In genomic region chr5:1410156-1411014, GRCh38 we compare ENCODE assay signal across 24 cellular contexts. TPM values are rescaled to one million over a fixed set of nuclear protein-coding genes. Genes with fewer than 3 reads are reported as not detected.
DNase-seq lines count a peak whose midpoint lies in the region; ATAC-seq, FAIRE-seq and TF ChIP-seq lines count a peak whose summit lies in the region.
"Had no signal": no experiment of that assay in that cellular context is flagged by ENCODE, and none has a peak within 500 bp of the region (broad histone marks: within the 10 kb centered on the region; RNA-seq: fewer than 3 reads in every experiment).

No MANE protein-coding gene starts in this region.

- ATAC-seq in Right ventricle myocardium superior (ENCODE audit: poor library complexity) (no peak), heart right ventricle (no peak), RWPE2 (ENCODE audit: low read depth) (no peak), HepG2 (no peak), upper lobe of right lung (no peak), GM21526 (IDR thresholded peaks at IDR 0.05; ENCODE audit: low FRiP score, unreplicated experiment) (no peak)

- POLR2A ChIA-PET in HepG2 (lab: Yijun Ruan, JAX): no interaction called here

- no peak for TF ChIP-seq POLR2A in HepG2 (IDR thresholded peaks at IDR 0.05; ENCODE audit: insufficient read depth in 1 of 2, low read depth in 2 of 2, low read length in 2 of 2)
- TF ChIP-seq POLR2A in thyroid gland (IDR thresholded peaks at IDR 0.05): no peak

- no peak overlapping the region for H2AFZ ChIP-seq in HepG2 (ENCODE audit: low read length)

- in situ Hi-C loops in HepG2 (cut with HindIII; ENCODE audit: extremely low pct_ligation_motif_present, low pct_unique_long_range_greater_than_20kb): no loop called here

- H4K20me1 ChIP-seq in HepG2 (ENCODE audit: insufficient read depth, low read length): peaks cover 4% of the 10 kb centered on the region; the same call in 1 of the 2 replicates

- H3K27me3 ChIP-seq in heart right ventricle (peaks cover 0 to 60% (median 26%) of the 10 kb centered on the region in 7 donors), RWPE2 (ENCODE audit: insufficient read depth, poor library complexity, severe bottlenecking) (peaks cover 15% of the 10 kb centered on the region), HepG2 (ENCODE audit: control insufficient read depth in 1 of 2, insufficient read depth in 2 of 2, low read length in 2 of 2) (peaks cover 21 to 64% of the 10 kb centered on the region in 2 experiments), upper lobe of right lung (no peaks in the 10 kb centered on the region), thyroid gland (no peaks in the 10 kb centered on the region)

- TF ChIP-seq CTCF in heart right ventricle (IDR thresholded peaks at IDR 0.05): no peak
- no peak for TF ChIP-seq CTCF in RWPE2 (IDR thresholded peaks at IDR 0.05; ENCODE audit: poor library complexity, severe bottlenecking)
- no peak for TF ChIP-seq CTCF in HepG2 (CRISPR knock-in tag; IDR thresholded peaks at IDR 0.05)
- no peak for TF ChIP-seq CTCF in upper lobe of right lung (IDR thresholded peaks at IDR 0.05)
- no peak for TF ChIP-seq CTCF in thyroid gland (IDR thresholded peaks at IDR 0.05)

- no peaks in the 10 kb centered on the region for H3K9me3 ChIP-seq in heart right ventricle
- no peaks in the 10 kb centered on the region for H3K9me3 ChIP-seq in RWPE2 (ENCODE audit: severe bottlenecking)
- no peaks in the 10 kb centered on the region for H3K9me3 ChIP-seq in HepG2 (ENCODE audit: low read length)
- no peaks in the 10 kb centered on the region for H3K9me3 ChIP-seq in upper lobe of right lung
- no peaks in the 10 kb centered on the region for H3K9me3 ChIP-seq in thyroid gland
- H3K9me3 ChIP-seq: SK-N-SH had no signal

- intact Hi-C loops in Right ventricle myocardium superior (cut with DNase I) (no loop called here), heart right ventricle (cut with DNase I) (no loop called here), HepG2 (cut with micrococcal nuclease; ENCODE audit: unreplicated experiment) (no loop called here), upper lobe of right lung (cut with DNase I) (no loop called here), thyroid gland (cut with DNase I) (no loop called here)

- no peak overlapping the region for H3K9ac ChIP-seq in HepG2 (ENCODE audit: insufficient read depth, low read depth, low read length)
- H3K9ac ChIP-seq: SK-N-SH had no signal

- H3K36me3 ChIP-seq in heart right ventricle (no peaks in the 10 kb centered on the region), RWPE2 (ENCODE audit: low read depth) (no peaks in the 10 kb centered on the region), HepG2 (replicated peaks in 1 of 2; ENCODE audit: control insufficient read depth in 1 of 2, insufficient read depth in 2 of 2, low read length in 2 of 2) (no peaks in the 10 kb centered on the region), upper lobe of right lung (no peaks in the 10 kb centered on the region), thyroid gland (no peaks in the 10 kb centered on the region)

- H3K4me3 ChIP-seq in heart right ventricle (no peak overlapping the region), RWPE2 (ENCODE audit: severe bottlenecking) (no peak overlapping the region), HepG2 (replicated peaks in 1 of 3; ENCODE audit: insufficient read depth in 1 of 3, low read depth in 2 of 3, low read length in 3 of 3) (no peak overlapping the region), upper lobe of right lung (no peak overlapping the region), thyroid gland (replicated peaks in 1 of 3) (no peak overlapping the region)

- H3K79me2 ChIP-seq in HepG2 (ENCODE audit: insufficient read depth, low read length): no peaks in the 10 kb centered on the region

- 81 to 86% methylated on average over 21 of the region's 21 CpGs for WGBS in heart right ventricle, 2 donors
- 18% methylated on average over 16 of the region's 21 CpGs for whole genome bisulfite sequencing in HepG2 (ENCODE audit: low lambda C conversion rate)
- 87 to 90% methylated on average over 21 of the region's 21 CpGs for WGBS in thyroid gland, 2 donors

- no peak overlapping the region for H3K4me2 ChIP-seq in HepG2 (ENCODE audit: low read depth, low read length)
- H3K4me2 ChIP-seq: SK-N-SH had no signal

- H3K4me1 ChIP-seq in heart right ventricle: no peaks in the 10 kb centered on the region
- no peaks in the 10 kb centered on the region for H3K4me1 ChIP-seq in RWPE2 (ENCODE audit: insufficient read depth, poor library complexity, severe bottlenecking)
- H3K4me1 ChIP-seq in HepG2 (ENCODE audit: insufficient read depth, low read length): no peaks in the 10 kb centered on the region
- H3K4me1 ChIP-seq in upper lobe of right lung: no peaks in the 10 kb centered on the region
- no peaks in the 10 kb centered on the region for H3K4me1 ChIP-seq in thyroid gland

- CTCF ChIA-PET in HepG2 (lab: Yijun Ruan, JAX; ENCODE audit: low intra/inter-chr PET ratio, low total read pairs): no interaction called here

- TF ChIP-seq RAD21 in HepG2 (CRISPR knock-in tag; IDR thresholded peaks at IDR 0.05): no peak

- TF ChIP-seq EP300 in HepG2 (IDR thresholded peaks at IDR 0.05; ENCODE audit: low read depth in 2 of 2, low read length in 2 of 2) (no peak), HepG2 (CRISPR knock-in tag; IDR thresholded peaks at IDR 0.05; ENCODE audit: borderline replicate concordance) (no peak)

- no TSS peak for BruUV-seq in HepG2 (replicated peaks; lab: Mats Ljungman, UMichigan)

- H3K27ac ChIP-seq in heart right ventricle (no peak overlapping the region), RWPE2 (ENCODE audit: poor library complexity, severe bottlenecking) (no peak overlapping the region), HepG2 (ENCODE audit: extremely low read length, insufficient read depth, low read length) (no peak overlapping the region), upper lobe of right lung (no peak overlapping the region), thyroid gland (no peak overlapping the region)
- H3K27ac ChIP-seq: C4-2B had no signal

- no peak for FAIRE-seq in HepG2 (lab: Jason Lieb, UNC)
- FAIRE-seq: A204.1, G401.6, GM18507, H54 had no signal

- DNase-seq in Right ventricle myocardium superior: peak; percentile 24
- no peak for DNase-seq in heart right ventricle
- peak; percentile 52 for DNase-seq in RWPE2 (ENCODE audit: low spot score)
- no peak for DNase-seq in HepG2 (ENCODE audit: low spot score)
- peak; percentile 40 for DNase-seq in upper lobe of right lung
- no peak for DNase-seq in thyroid gland
- DNase-seq in RKO (ENCODE audit: low spot score): no peak
- DNase-seq: MV-4-11, NCI-H1694 treated with DMSO at 0.1 percent for 48 hours, NCI-H2081 treated with DMSO at 0.1 percent for 48 hours, NCI-H2171 treated with DMSO at 0.1 percent for 48 hours, NCI-H526, OCI-M1, SIG-M5, SK-N-SH had no signal

TF ChIP-seq in HepG2, 621 proteins besides CTCF, POLR2A, EP300 and RAD21 (continues in another document):
- no peak for TF ChIP-seq ZBTB44 (CRISPR knock-in tag; IDR thresholded peaks at IDR 0.05)
- TF ChIP-seq, protein P1, sequence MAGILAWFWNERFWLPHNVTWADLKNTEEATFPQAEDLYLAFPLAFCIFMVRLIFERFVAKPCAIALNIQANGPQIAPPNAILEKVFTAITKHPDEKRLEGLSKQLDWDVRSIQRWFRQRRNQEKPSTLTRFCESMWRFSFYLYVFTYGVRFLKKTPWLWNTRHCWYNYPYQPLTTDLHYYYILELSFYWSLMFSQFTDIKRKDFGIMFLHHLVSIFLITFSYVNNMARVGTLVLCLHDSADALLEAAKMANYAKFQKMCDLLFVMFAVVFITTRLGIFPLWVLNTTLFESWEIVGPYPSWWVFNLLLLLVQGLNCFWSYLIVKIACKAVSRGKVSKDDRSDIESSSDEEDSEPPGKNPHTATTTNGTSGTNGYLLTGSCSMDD (CRISPR knock-in tag; IDR thresholded peaks at IDR 0.05): no peak

RNA-seq across cellular contexts. Expression of gene SLC6A3, which starts 34.9 kb away (rescaled TPM):
- not detected for total RNA-seq in Right ventricle myocardium superior
- under 1 TPM in 2 of 10 donors, not detected in 8; 0.18 to 0.19 TPM for total RNA-seq in heart right ventricle
- under 1 TPM in 1 of 2 donors, not detected in 1; 0.04 TPM for polyA plus RNA-seq in heart right ventricle
- not detected in 2 replicates for total RNA-seq in HepG2 (2016; rRNA removed; fragmentation: Illumina TruSeq; extraction: Trizol)
- not detected in 2 replicates for total RNA-seq in HepG2 (2016; cell fraction: cytosol; rRNA removed; fragmentation: Illumina TruSeq; extraction: Trizol; ENCODE audit: low read depth)
- not detected in 2 replicates for total RNA-seq in HepG2 (2016; cell fraction: insoluble cytoplasmic fraction; rRNA removed; fragmentation: Illumina TruSeq; extraction: Trizol)
- total RNA-seq in HepG2 (2016; cell fraction: membrane; rRNA removed; fragmentation: Illumina TruSeq; extraction: Trizol): not detected in 2 replicates
- not detected in 2 replicates for total RNA-seq in HepG2 (2016; cell fraction: nucleus; rRNA removed; fragmentation: Illumina TruSeq; extraction: Trizol)
- 0.01 and 0.12 TPM in 2 replicates for polyA plus RNA-seq in HepG2 (2011; rRNA removed)
- polyA plus RNA-seq in HepG2 (2011; cell fraction: cytosol; rRNA removed): 0.03 and 0.06 TPM in 2 replicates
- 0.18 and 0.36 TPM in 2 replicates for polyA plus RNA-seq in HepG2 (2011; cell fraction: nucleus; rRNA removed)
- polyA plus RNA-seq in HepG2 (2012): 0.15 and 0.17 TPM in 2 replicates
- polyA plus RNA-seq in HepG2 (2016; cell fraction: cytosol; fragmentation: Illumina TruSeq; extraction: Trizol; ENCODE audit: low read depth): not detected in 2 replicates
- not detected in 2 replicates for polyA plus RNA-seq in HepG2 (2016; cell fraction: insoluble cytoplasmic fraction; fragmentation: Illumina TruSeq; extraction: Trizol; ENCODE audit: low read depth)
- not detected in 2 replicates for polyA plus RNA-seq in HepG2 (2016; cell fraction: membrane; fragmentation: Illumina TruSeq; extraction: Trizol; ENCODE audit: low read depth)
- polyA plus RNA-seq in HepG2 (2016; cell fraction: nucleus; fragmentation: Illumina TruSeq; extraction: Trizol; ENCODE audit: insufficient read depth, low read depth): not detected in 2 replicates
- polyA minus RNA-seq in HepG2 (2011; rRNA and poly(A)+ RNA removed; ENCODE audit: low replicate concordance): 0.12 and 0.14 TPM in 2 replicates
- not detected in 2 replicates for polyA minus RNA-seq in HepG2 (2011; cell fraction: cytosol; rRNA and poly(A)+ RNA removed)
- 0.12 TPM in 1 of 2 replicates, not detected in the other for polyA minus RNA-seq in HepG2 (2011; cell fraction: nucleus; rRNA and poly(A)+ RNA removed)
- 0.52 TPM for total RNA-seq in upper lobe of right lung
- under 1 TPM in 3 of 4 donors, not detected in 1; 0.54 to 0.67 (median 0.54) TPM for total RNA-seq in thyroid gland
- total RNA-seq: Daoy, RPMI7951 had no signal
- polyA plus RNA-seq: IgD-negative memory B cell, SK-N-SH had no signal

Comparison
In these comparisons a context has a peak if more than half of its experiments do, and no peak if none do; other contexts are left out.
1. DNase-seq: peak in Right ventricle myocardium superior (single experiment), RWPE2 (single experiment) and upper lobe of right lung (single experiment); none in heart right ventricle (0 of 2), HepG2 (single experiment), thyroid gland (0 of 2) and RKO (single experiment).